In genomic region chr1:48572134-48572533, GRCh38 we compare ENCODE assay signal across 1 cellular context.
TF ChIP-seq lines count a peak whose summit lies in the region.

No MANE protein-coding gene starts in this region.

TF ChIP-seq in HEK293T, 16 proteins besides CTCF, POLR2A, EP300 and RAD21 (continued from another document):
- TF ChIP-seq, protein P1, sequence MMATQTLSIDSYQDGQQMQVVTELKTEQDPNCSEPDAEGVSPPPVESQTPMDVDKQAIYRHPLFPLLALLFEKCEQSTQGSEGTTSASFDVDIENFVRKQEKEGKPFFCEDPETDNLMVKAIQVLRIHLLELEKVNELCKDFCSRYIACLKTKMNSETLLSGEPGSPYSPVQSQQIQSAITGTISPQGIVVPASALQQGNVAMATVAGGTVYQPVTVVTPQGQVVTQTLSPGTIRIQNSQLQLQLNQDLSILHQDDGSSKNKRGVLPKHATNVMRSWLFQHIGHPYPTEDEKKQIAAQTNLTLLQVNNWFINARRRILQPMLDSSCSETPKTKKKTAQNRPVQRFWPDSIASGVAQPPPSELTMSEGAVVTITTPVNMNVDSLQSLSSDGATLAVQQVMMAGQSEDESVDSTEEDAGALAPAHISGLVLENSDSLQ (IDR thresholded peaks at IDR 0.05): no peak
